Comparison of ENCODE assay signal across 1 cellular context in the genomic region with DNA sequence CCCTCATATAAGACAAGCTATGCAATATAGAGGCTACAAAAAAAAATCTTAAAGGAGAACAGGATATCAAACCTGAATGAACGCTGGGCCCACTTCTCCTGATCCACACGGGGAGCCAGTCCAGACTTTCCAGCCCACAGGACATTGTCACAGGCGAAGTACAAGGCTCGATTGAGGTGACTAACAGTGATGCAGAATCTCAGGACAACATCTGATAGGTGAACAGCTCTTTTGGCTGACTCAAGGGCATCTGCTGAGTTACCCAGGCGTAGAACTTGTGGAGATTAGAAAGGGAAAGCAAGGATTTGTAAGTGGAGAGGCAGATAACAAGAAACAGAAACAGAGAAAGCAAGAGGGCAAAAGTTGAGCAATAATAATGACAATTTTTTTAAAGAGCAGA.
TF ChIP-seq lines count a peak whose summit lies in the region.

No MANE protein-coding gene starts in this region.

TF ChIP-seq in GM12878, 131 proteins besides CTCF, POLR2A, EP300 and RAD21:
- TF ChIP-seq SMAD1 (IDR thresholded peaks at IDR 0.05; ENCODE audit: low read depth, partially characterized antibody), result no peak
- no peak for TF ChIP-seq POLR2AphosphoS2 (IDR thresholded peaks at IDR 0.05; ENCODE audit: low read depth, low read length)
- TF ChIP-seq ETV6 (conservative IDR thresholded peaks at IDR 0.05 in 1 of 2, IDR thresholded peaks at IDR 0.05 in 1 of 2; ENCODE audit: borderline replicate concordance in 1 of 2, low read depth in 1 of 2), result no peak
- no peak for TF ChIP-seq MTA3 (IDR thresholded peaks at IDR 0.05; ENCODE audit: borderline replicate concordance, low read length)
- no peak for TF ChIP-seq TBL1XR1 (IDR thresholded peaks at IDR 0.05; ENCODE audit: low read depth, low read length)
- TF ChIP-seq SMARCA5 (IDR thresholded peaks at IDR 0.05), result no peak
- no peak for TF ChIP-seq CEBPB (IDR thresholded peaks at IDR 0.05; ENCODE audit: borderline replicate concordance in 1 of 2, low read depth in 2 of 2, low read length in 2 of 2)
- TF ChIP-seq GABPA (IDR thresholded peaks at IDR 0.05; ENCODE audit: low read depth), result no peak
- no peak for TF ChIP-seq NR2C1 (IDR thresholded peaks at IDR 0.05)
- no peak for TF ChIP-seq RUNX3 (IDR thresholded peaks at IDR 0.05; ENCODE audit: low read length)
- TF ChIP-seq RCOR1 (conservative IDR thresholded peaks at IDR 0.05; ENCODE audit: low read depth, low read length), result no peak
- TF ChIP-seq, protein P1, sequence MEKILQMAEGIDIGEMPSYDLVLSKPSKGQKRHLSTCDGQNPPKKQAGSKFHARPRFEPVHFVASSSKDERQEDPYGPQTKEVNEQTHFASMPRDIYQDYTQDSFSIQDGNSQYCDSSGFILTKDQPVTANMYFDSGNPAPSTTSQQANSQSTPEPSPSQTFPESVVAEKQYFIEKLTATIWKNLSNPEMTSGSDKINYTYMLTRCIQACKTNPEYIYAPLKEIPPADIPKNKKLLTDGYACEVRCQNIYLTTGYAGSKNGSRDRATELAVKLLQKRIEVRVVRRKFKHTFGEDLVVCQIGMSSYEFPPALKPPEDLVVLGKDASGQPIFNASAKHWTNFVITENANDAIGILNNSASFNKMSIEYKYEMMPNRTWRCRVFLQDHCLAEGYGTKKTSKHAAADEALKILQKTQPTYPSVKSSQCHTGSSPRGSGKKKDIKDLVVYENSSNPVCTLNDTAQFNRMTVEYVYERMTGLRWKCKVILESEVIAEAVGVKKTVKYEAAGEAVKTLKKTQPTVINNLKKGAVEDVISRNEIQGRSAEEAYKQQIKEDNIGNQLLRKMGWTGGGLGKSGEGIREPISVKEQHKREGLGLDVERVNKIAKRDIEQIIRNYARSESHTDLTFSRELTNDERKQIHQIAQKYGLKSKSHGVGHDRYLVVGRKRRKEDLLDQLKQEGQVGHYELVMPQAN (conservative IDR thresholded peaks at IDR 0.05), result no peak
- TF ChIP-seq, protein P2, sequence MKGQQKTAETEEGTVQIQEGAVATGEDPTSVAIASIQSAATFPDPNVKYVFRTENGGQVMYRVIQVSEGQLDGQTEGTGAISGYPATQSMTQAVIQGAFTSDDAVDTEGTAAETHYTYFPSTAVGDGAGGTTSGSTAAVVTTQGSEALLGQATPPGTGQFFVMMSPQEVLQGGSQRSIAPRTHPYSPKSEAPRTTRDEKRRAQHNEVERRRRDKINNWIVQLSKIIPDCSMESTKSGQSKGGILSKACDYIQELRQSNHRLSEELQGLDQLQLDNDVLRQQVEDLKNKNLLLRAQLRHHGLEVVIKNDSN (IDR thresholded peaks at IDR 0.05; ENCODE audit: borderline replicate concordance, extremely low read length, insufficient read depth, low read depth, low read length), result no peak
- TF ChIP-seq, protein P3, sequence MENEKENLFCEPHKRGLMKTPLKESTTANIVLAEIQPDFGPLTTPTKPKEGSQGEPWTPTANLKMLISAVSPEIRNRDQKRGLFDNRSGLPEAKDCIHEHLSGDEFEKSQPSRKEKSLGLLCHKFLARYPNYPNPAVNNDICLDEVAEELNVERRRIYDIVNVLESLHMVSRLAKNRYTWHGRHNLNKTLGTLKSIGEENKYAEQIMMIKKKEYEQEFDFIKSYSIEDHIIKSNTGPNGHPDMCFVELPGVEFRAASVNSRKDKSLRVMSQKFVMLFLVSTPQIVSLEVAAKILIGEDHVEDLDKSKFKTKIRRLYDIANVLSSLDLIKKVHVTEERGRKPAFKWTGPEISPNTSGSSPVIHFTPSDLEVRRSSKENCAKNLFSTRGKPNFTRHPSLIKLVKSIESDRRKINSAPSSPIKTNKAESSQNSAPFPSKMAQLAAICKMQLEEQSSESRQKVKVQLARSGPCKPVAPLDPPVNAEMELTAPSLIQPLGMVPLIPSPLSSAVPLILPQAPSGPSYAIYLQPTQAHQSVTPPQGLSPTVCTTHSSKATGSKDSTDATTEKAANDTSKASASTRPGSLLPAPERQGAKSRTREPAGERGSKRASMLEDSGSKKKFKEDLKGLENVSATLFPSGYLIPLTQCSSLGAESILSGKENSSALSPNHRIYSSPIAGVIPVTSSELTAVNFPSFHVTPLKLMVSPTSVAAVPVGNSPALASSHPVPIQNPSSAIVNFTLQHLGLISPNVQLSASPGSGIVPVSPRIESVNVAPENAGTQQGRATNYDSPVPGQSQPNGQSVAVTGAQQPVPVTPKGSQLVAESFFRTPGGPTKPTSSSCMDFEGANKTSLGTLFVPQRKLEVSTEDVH (IDR thresholded peaks at IDR 0.05; ENCODE audit: low read depth, partially characterized antibody), result no peak
- no peak for TF ChIP-seq RELA (IDR thresholded peaks at IDR 0.05; ENCODE audit: borderline replicate concordance, partially characterized antibody)
- TF ChIP-seq, protein P4, sequence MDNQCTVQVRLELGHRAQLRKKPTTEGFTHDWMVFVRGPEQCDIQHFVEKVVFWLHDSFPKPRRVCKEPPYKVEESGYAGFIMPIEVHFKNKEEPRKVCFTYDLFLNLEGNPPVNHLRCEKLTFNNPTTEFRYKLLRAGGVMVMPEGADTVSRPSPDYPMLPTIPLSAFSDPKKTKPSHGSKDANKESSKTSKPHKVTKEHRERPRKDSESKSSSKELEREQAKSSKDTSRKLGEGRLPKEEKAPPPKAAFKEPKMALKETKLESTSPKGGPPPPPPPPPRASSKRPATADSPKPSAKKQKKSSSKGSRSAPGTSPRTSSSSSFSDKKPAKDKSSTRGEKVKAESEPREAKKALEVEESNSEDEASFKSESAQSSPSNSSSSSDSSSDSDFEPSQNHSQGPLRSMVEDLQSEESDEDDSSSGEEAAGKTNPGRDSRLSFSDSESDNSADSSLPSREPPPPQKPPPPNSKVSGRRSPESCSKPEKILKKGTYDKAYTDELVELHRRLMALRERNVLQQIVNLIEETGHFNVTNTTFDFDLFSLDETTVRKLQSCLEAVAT (IDR thresholded peaks at IDR 0.05), result no peak
- no peak for TF ChIP-seq CBX3 (IDR thresholded peaks at IDR 0.05; ENCODE audit: borderline replicate concordance, low read depth)
